In the genomic region with DNA sequence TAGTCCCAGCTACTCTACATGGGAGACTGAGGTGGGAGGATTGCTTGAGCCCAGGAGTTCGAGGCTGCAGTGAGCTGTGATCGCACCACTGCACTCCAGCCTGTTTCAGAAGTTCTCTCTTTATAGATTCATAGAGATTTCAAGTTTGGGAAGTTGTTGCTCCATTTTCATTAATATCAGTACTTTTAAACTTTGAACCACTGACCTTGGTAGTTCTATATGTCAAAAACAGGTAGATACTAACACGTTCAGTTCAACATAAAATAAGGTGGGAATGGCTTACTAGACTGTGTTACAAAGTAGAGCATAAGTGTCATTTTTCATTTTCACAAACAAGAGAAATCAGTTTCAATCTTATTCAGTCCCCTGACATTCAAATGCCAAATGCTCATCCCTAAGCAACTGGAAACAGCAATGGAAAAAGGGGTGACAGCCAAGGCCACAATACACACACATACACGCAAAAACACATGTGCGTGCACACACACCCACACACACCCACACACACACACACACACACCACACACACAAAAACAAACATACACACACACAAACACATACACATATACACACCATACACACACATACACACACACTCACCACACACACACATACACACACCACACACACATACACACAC, we compare ENCODE assay signal across 1 cellular context.
TF ChIP-seq lines count a peak whose summit lies in the region.

No MANE protein-coding gene starts in this region.

TF ChIP-seq in GM12878, 131 proteins besides CTCF, POLR2A, EP300 and RAD21 (continued from another document):
- no peak for TF ChIP-seq ZNF384 (IDR thresholded peaks at IDR 0.05; ENCODE audit: borderline replicate concordance, low read depth, low read length)
- peak; percentile 27; the same call in 1 of the 2 replicates for TF ChIP-seq IRF4 (IDR thresholded peaks at IDR 0.05; ENCODE audit: low read depth, low read length)
